ENCODE assay signal across 16 cellular contexts in genomic region chr1:202411421-202411820, GRCh38.
A peak's percentile ranks its signal among the peaks of the same experiment; 100 is the strongest.
DNase-seq lines count a peak whose midpoint lies in the region; ATAC-seq and TF ChIP-seq lines count a peak whose summit lies in the region.
"Had no signal": no experiment of that assay in that cellular context is flagged by ENCODE, and none has a peak within 500 bp of the region (broad histone marks: within the 10 kb centered on the region; RNA-seq: fewer than 3 reads in every experiment).

No MANE protein-coding gene starts in this region.

- TF ChIP-seq CTCF in endodermal cell (conservative IDR thresholded peaks at IDR 0.05) = no peak
- TF ChIP-seq CTCF in psoas muscle (IDR thresholded peaks at IDR 0.05) = no peak

- H3K4me1 ChIP-seq in endodermal cell (ENCODE audit: control insufficient read depth, insufficient read depth, low read length) (peaks cover 5% of the 10 kb centered on the region), psoas muscle (peaks cover 37% of the 10 kb centered on the region)

- peaks cover 25% of the 10 kb centered on the region for H3K4me1 Mint-ChIP-seq in endodermal cell
- H3K4me1 Mint-ChIP-seq in T-helper 2 cell treated with Interferon-gamma antibody and Interleukin-4, amounts not matched to agents 5 μg/mL and 100 μg/mL, for 36 hours (ENCODE audit: low read depth) = peaks cover 6% of the 10 kb centered on the region
- H3K4me1 Mint-ChIP-seq: activated naive CD4-positive, alpha-beta T cell treated with anti-CD3 and anti-CD28 coated beads, Interleukin-2, amount 10 ng/mL, durations not matched to agents 7 days and 5 days; T-helper 17 cell had no signal

- H3K9ac ChIP-seq in endodermal cell (ENCODE audit: extremely low read depth, low read length, poor library complexity, severe bottlenecking) = no peak overlapping the region

- H3K36me3 ChIP-seq in endodermal cell (ENCODE audit: control insufficient read depth, insufficient read depth, low read length) (no peaks in the 10 kb centered on the region), psoas muscle (ENCODE audit: insufficient read depth in 1 of 2, low read depth in 1 of 2) (no peaks in the 10 kb centered on the region)
- H3K36me3 ChIP-seq: vagina had no signal

- H3K27ac Mint-ChIP-seq in endodermal cell = peak overlapping the region; percentile 64
- no peak overlapping the region for H3K27ac Mint-ChIP-seq in T-helper 2 cell treated with Interferon-gamma antibody and Interleukin-4, amounts not matched to agents 5 μg/mL and 100 μg/mL, for 36 hours
- H3K27ac Mint-ChIP-seq: activated naive CD4-positive, alpha-beta T cell treated with anti-CD3 and anti-CD28 coated beads, Interleukin-2, amount 10 ng/mL, durations not matched to agents 7 days and 5 days; T-helper 17 cell had no signal

- DNase-seq in ELF-1 (ENCODE audit: low read depth, low spot score) (peak; percentile 21), NCI-H82 treated with DMSO at 0.1 percent for 48 hours (lab: John Stamatoyannopoulos, UW; ENCODE audit: unreplicated experiment) (peak; percentile 23), endodermal cell (no peak), psoas muscle (no peak), NCI-H524 treated with DMSO at 0.1 percent for 48 hours (lab: John Stamatoyannopoulos, UW) (no peak), caudate nucleus (lab: John Stamatoyannopoulos, UW) (no peak), NCI-H748 (lab: John Stamatoyannopoulos, UW; ENCODE audit: unreplicated experiment) (no peak)
- DNase-seq in T-helper 2 cell treated with Interferon-gamma antibody and Interleukin-4, amounts not matched to agents 5 μg/mL and 100 μg/mL, for 36 hours (ENCODE audit: low spot score) = no peak
- DNase-seq: activated CD4-positive, alpha-beta T cell treated with anti-CD3 and anti-CD28 coated beads for 4 hours; activated naive CD4-positive, alpha-beta T cell treated with anti-CD3 and anti-CD28 coated beads, Interleukin-2, amount 10 ng/mL, durations not matched to agents 7 days and 5 days; effector memory CD4-positive, alpha-beta T cell; NCI-H1092; NK-92 treated with Interleukin-12 subunit alpha and Interleukin-12 subunit beta, amount 100 ng/mL, for 24 hours; stimulated activated naive B cell treated with anti-CD40 and anti-IgM and Interleukin-4, amounts not matched to agents 10 μg/mL and 1 μg/mL and 100 μg/mL, for 72 hours; T-helper 17 cell had no signal

- H3K36me3 Mint-ChIP-seq in endodermal cell (ENCODE audit: low read depth) = no peaks in the 10 kb centered on the region
- H3K36me3 Mint-ChIP-seq in T-helper 2 cell treated with Interferon-gamma antibody and Interleukin-4, amounts not matched to agents 5 μg/mL and 100 μg/mL, for 36 hours (ENCODE audit: low read depth) = no peaks in the 10 kb centered on the region
- H3K36me3 Mint-ChIP-seq: activated naive CD4-positive, alpha-beta T cell treated with anti-CD3 and anti-CD28 coated beads, Interleukin-2, amount 10 ng/mL, durations not matched to agents 7 days and 5 days; stimulated activated naive B cell treated with anti-CD40 and anti-IgM and Interleukin-4, amounts not matched to agents 10 μg/mL and 1 μg/mL and 100 μg/mL, for 72 hours had no signal

- no peaks in the 10 kb centered on the region for H3K9me3 Mint-ChIP-seq in endodermal cell
- no peaks in the 10 kb centered on the region for H3K9me3 Mint-ChIP-seq in T-helper 2 cell treated with Interferon-gamma antibody and Interleukin-4, amounts not matched to agents 5 μg/mL and 100 μg/mL, for 36 hours
- H3K9me3 Mint-ChIP-seq: activated naive CD4-positive, alpha-beta T cell treated with anti-CD3 and anti-CD28 coated beads, Interleukin-2, amount 10 ng/mL, durations not matched to agents 7 days and 5 days; stimulated activated naive B cell treated with anti-CD40 and anti-IgM and Interleukin-4, amounts not matched to agents 10 μg/mL and 1 μg/mL and 100 μg/mL, for 72 hours had no signal

- H3K4me3 ChIP-seq in endodermal cell (ENCODE audit: low read length) (no peak overlapping the region), psoas muscle (peak overlapping the region; percentile 24)
- H3K4me3 ChIP-seq: vagina had no signal

- H3K27ac ChIP-seq in endodermal cell (ENCODE audit: low read depth, low read length) = no peak overlapping the region
- peak overlapping the region; percentile 97 for H3K27ac ChIP-seq in psoas muscle
- H3K27ac ChIP-seq in caudate nucleus (ENCODE audit: low read depth, low read length) = no peak overlapping the region
- H3K27ac ChIP-seq: vagina had no signal

- intact Hi-C loops in psoas muscle (cut with DNase I) = no loop called here

- no peaks in the 10 kb centered on the region for H3K9me3 ChIP-seq in endodermal cell (ENCODE audit: control insufficient read depth, low read length)
- no peaks in the 10 kb centered on the region for H3K9me3 ChIP-seq in psoas muscle
- H3K9me3 ChIP-seq: vagina had no signal

- H3K27me3 ChIP-seq in endodermal cell (ENCODE audit: control insufficient read depth, insufficient read depth, low read length, poor library complexity, severe bottlenecking) = peaks cover 4% of the 10 kb centered on the region
- no peaks in the 10 kb centered on the region for H3K27me3 ChIP-seq in psoas muscle (ENCODE audit: insufficient read depth in 3 of 3, low read length in 2 of 3)
- H3K27me3 ChIP-seq: vagina had no signal

- H3K4me3 Mint-ChIP-seq in endodermal cell = no peak overlapping the region
- H3K4me3 Mint-ChIP-seq in T-helper 2 cell treated with Interferon-gamma antibody and Interleukin-4, amounts not matched to agents 5 μg/mL and 100 μg/mL, for 36 hours = no peak overlapping the region
- H3K4me3 Mint-ChIP-seq: activated naive CD4-positive, alpha-beta T cell treated with anti-CD3 and anti-CD28 coated beads, Interleukin-2, amount 10 ng/mL, durations not matched to agents 7 days and 5 days; stimulated activated naive B cell treated with anti-CD40 and anti-IgM and Interleukin-4, amounts not matched to agents 10 μg/mL and 1 μg/mL and 100 μg/mL, for 72 hours; T-helper 17 cell had no signal

- H3K27me3 Mint-ChIP-seq in endodermal cell (ENCODE audit: insufficient read depth) = no peaks in the 10 kb centered on the region
- H3K27me3 Mint-ChIP-seq in T-helper 2 cell treated with Interferon-gamma antibody and Interleukin-4, amounts not matched to agents 5 μg/mL and 100 μg/mL, for 36 hours (ENCODE audit: low read depth) = no peaks in the 10 kb centered on the region
- H3K27me3 Mint-ChIP-seq: activated naive CD4-positive, alpha-beta T cell treated with anti-CD3 and anti-CD28 coated beads, Interleukin-2, amount 10 ng/mL, durations not matched to agents 7 days and 5 days; stimulated activated naive B cell treated with anti-CD40 and anti-IgM and Interleukin-4, amounts not matched to agents 10 μg/mL and 1 μg/mL and 100 μg/mL, for 72 hours; T-helper 17 cell had no signal

- no peak for ATAC-seq in psoas muscle
- ATAC-seq: T-helper 17 cell had no signal

Comparison
In these comparisons a context has a peak if more than half of its experiments do, and no peak if none do; other contexts are left out.
1. DNase-seq: peak in ELF-1 (single experiment) and NCI-H82 treated with DMSO at 0.1 percent for 48 hours (single experiment); none in endodermal cell (single experiment), psoas muscle (0 of 2), NCI-H524 treated with DMSO at 0.1 percent for 48 hours (single experiment), T-helper 2 cell treated with Interferon-gamma antibody and Interleukin-4, amounts not matched to agents 5 μg/mL and 100 μg/mL, for 36 hours (single experiment), caudate nucleus (0 of 61) and NCI-H748 (single experiment).